Comparison of ENCODE assay signal across 19 cellular contexts in the genomic region with DNA sequence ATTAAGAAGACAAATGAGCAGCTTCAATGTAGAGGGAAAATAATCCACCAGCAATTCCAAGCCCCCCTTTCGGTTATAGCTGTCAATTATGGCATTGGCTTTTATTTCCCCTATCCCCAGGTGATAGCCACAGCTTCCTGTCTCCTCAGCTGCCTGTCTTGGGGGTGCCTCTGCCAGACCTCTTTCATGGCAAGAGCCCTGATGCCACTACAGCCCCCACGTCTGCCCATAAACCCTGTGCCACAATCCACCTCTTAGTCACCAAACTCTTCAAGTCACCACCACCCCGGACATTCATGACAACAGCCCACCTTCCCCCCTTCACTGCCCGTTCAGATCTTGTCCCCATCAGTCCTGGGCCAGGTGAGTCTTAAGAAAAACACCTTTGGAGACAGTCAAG. TPM values are rescaled to one million over a fixed set of nuclear protein-coding genes. Genes with fewer than 3 reads are reported as not detected.
A peak's percentile ranks its signal among the peaks of the same experiment; 100 is the strongest.
DNase-seq lines count a peak whose midpoint lies in the region; ATAC-seq, FAIRE-seq and TF ChIP-seq lines count a peak whose summit lies in the region.
"Had no signal": no experiment of that assay in that cellular context is flagged by ENCODE, and none has a peak within 500 bp of the region (broad histone marks: within the 10 kb centered on the region; RNA-seq: fewer than 3 reads in every experiment).

No MANE protein-coding gene starts in this region.

- ATAC-seq in CD8-positive, alpha-beta T cell = peak; percentile 26
- ATAC-seq in activated B cell treated with CpG ODN at 0.5 μM for 24 hours (ENCODE audit: low read depth) (peak; percentile 28), memory B cell (ENCODE audit: low read depth) (no peak), left lung (no peak)
- ATAC-seq: T-cell had no signal

- no peaks in the 10 kb centered on the region for H3K27me3 ChIP-seq in CD8-positive, alpha-beta T cell (ENCODE audit: insufficient read depth, low read length)
- no peaks in the 10 kb centered on the region for H3K27me3 ChIP-seq in left lung
- H3K27me3 ChIP-seq: esophagus squamous epithelium had no signal

- no peaks in the 10 kb centered on the region for H3K36me3 Mint-ChIP-seq in CD8-positive, alpha-beta T cell
- H3K36me3 Mint-ChIP-seq in activated B cell treated with CpG ODN at 0.5 μM for 24 hours (ENCODE audit: low read depth) (no peaks in the 10 kb centered on the region), memory B cell (peaks cover 5% of the 10 kb centered on the region)
- H3K36me3 Mint-ChIP-seq: T-cell had no signal

- TF ChIP-seq CTCF in CD8-positive, alpha-beta T cell (IDR thresholded peaks at IDR 0.05) = no peak
- TF ChIP-seq CTCF in activated B cell treated with CpG ODN at 0.5 μM for 24 hours (IDR thresholded peaks at IDR 0.05) = no peak
- TF ChIP-seq CTCF in left lung (IDR thresholded peaks at IDR 0.05) = no peak

- DNase-seq in NCI-H2029 (lab: John Stamatoyannopoulos, UW) = peak; percentile 43
- DNase-seq in NCI-H2029 treated with DMSO at 0.1 percent for 48 hours (lab: John Stamatoyannopoulos, UW) = no peak
- peak in 1 of 7 experiments; percentile 19 for DNase-seq in CD8-positive, alpha-beta T cell
- DNase-seq in activated B cell treated with CpG ODN at 0.5 μM for 24 hours = no peak
- DNase-seq in memory B cell (ENCODE audit: low spot score in 2 of 2) = no peak
- DNase-seq in left lung = no peak
- DNase-seq in EL = no peak
- no peak for DNase-seq in RCC 7860 (ENCODE audit: low spot score)
- DNase-seq: effector CD8-positive, alpha-beta T cell; esophagus squamous epithelium; IMR-90; NCI-H1930; SIG-M5; T-cell had no signal

- no peak overlapping the region for H3K27ac Mint-ChIP-seq in CD8-positive, alpha-beta T cell
- peak overlapping the region; percentile 13 for H3K27ac Mint-ChIP-seq in activated B cell treated with CpG ODN at 0.5 μM for 24 hours
- no peak overlapping the region for H3K27ac Mint-ChIP-seq in memory B cell
- H3K27ac Mint-ChIP-seq: T-cell had no signal

- no peaks in the 10 kb centered on the region for H3K27me3 Mint-ChIP-seq in CD8-positive, alpha-beta T cell (ENCODE audit: low read depth)
- H3K27me3 Mint-ChIP-seq in activated B cell treated with CpG ODN at 0.5 μM for 24 hours = no peaks in the 10 kb centered on the region
- peaks cover 2% of the 10 kb centered on the region for H3K27me3 Mint-ChIP-seq in memory B cell

- no peak for FAIRE-seq in RCC 7860 (lab: Jason Lieb, UNC)
- FAIRE-seq: A204.1 had no signal

- H3K4me1 Mint-ChIP-seq in CD8-positive, alpha-beta T cell (ENCODE audit: low read depth) = peaks cover 11% of the 10 kb centered on the region
- H3K4me1 Mint-ChIP-seq in activated B cell treated with CpG ODN at 0.5 μM for 24 hours (peaks cover 50% of the 10 kb centered on the region), memory B cell (peaks cover 40% of the 10 kb centered on the region)

- H3K4me3 Mint-ChIP-seq in CD8-positive, alpha-beta T cell = no peak overlapping the region
- peak overlapping the region; percentile 5 for H3K4me3 Mint-ChIP-seq in activated B cell treated with CpG ODN at 0.5 μM for 24 hours
- H3K4me3 Mint-ChIP-seq in memory B cell = peak overlapping the region; percentile 45
- H3K4me3 Mint-ChIP-seq: T-cell had no signal

- no peaks in the 10 kb centered on the region for H3K9me3 ChIP-seq in CD8-positive, alpha-beta T cell (ENCODE audit: low read length)
- H3K9me3 ChIP-seq in left lung = no peaks in the 10 kb centered on the region
- H3K9me3 ChIP-seq: esophagus squamous epithelium, prostate gland had no signal

- H3K4me3 ChIP-seq in CD8-positive, alpha-beta T cell (ENCODE audit: low read depth, low read length) = no peak overlapping the region
- no peak overlapping the region for H3K4me3 ChIP-seq in left lung
- H3K4me3 ChIP-seq: esophagus squamous epithelium, prostate gland had no signal

- POLR2A ChIA-PET in CD8-positive, alpha-beta T cell (lab: Charles Lee) = no interaction called here
- POLR2A ChIA-PET in activated B cell treated with CpG ODN at 0.5 μM for 24 hours (lab: Charles Lee) = interaction anchor here (0.8 to 0.9 kb wide), 2 partner anchors 9 kb away, joined by 3 read pairs; no protein-coding TSS in a partner anchor

- peaks cover 9% of the 10 kb centered on the region for H3K4me1 ChIP-seq in CD8-positive, alpha-beta T cell (ENCODE audit: insufficient read depth, low read length)
- no peaks in the 10 kb centered on the region for H3K4me1 ChIP-seq in left lung
- H3K4me1 ChIP-seq: esophagus squamous epithelium, prostate gland had no signal

- H3K36me3 ChIP-seq in CD8-positive, alpha-beta T cell (ENCODE audit: insufficient read depth, low read length) = no peaks in the 10 kb centered on the region
- no peaks in the 10 kb centered on the region for H3K36me3 ChIP-seq in left lung
- H3K36me3 ChIP-seq: esophagus squamous epithelium, prostate gland had no signal

- CTCF ChIA-PET in CD8-positive, alpha-beta T cell (lab: Charles Lee) = no interaction called here
- CTCF ChIA-PET in activated B cell treated with CpG ODN at 0.5 μM for 24 hours (lab: Charles Lee) = no interaction called here

- H3K27ac ChIP-seq in CD8-positive, alpha-beta T cell (ENCODE audit: low read depth, low read length) = no peak overlapping the region
- H3K27ac ChIP-seq in left lung = no peak overlapping the region
- H3K27ac ChIP-seq: esophagus squamous epithelium, HL-60, prostate gland, VCaP had no signal

- no peaks in the 10 kb centered on the region for H3K9me3 Mint-ChIP-seq in CD8-positive, alpha-beta T cell
- H3K9me3 Mint-ChIP-seq in activated B cell treated with CpG ODN at 0.5 μM for 24 hours = peaks cover 4% of the 10 kb centered on the region
- H3K9me3 Mint-ChIP-seq in memory B cell = peaks cover 1% of the 10 kb centered on the region
- H3K9me3 Mint-ChIP-seq: T-cell had no signal

- intact Hi-C loops in CD8-positive, alpha-beta T cell (cut with DNase I, micrococcal nuclease) = no loop called here
- intact Hi-C loops in activated B cell treated with CpG ODN at 0.5 μM for 24 hours (cut with micrococcal nuclease) (loop anchor here (5.0 kb wide), 2 partner anchors 46 to 694 kb away; partner anchors contain the start of gene HS3ST1), left lung (cut with DNase I) (no loop called here)

RNA-seq across cellular contexts. Expression of gene CLNK, which starts 48.4 kb away (rescaled TPM):
- total RNA-seq in CD8-positive, alpha-beta T cell = not detected
- 0.37 and 0.58 TPM in 2 replicates for total RNA-seq in activated B cell treated with CpG ODN at 0.5 μM for 24 hours
- under 1 TPM; 0.13 to 0.15 TPM for total RNA-seq in left lung
- total RNA-seq: chondrocyte, IMR-90, prostate gland had no signal

Comparison
In these comparisons a context has a peak if more than half of its experiments do, and no peak if none do; other contexts are left out.
1. ATAC-seq: peak in CD8-positive, alpha-beta T cell (single experiment) and activated B cell treated with CpG ODN at 0.5 μM for 24 hours (single experiment); none in memory B cell (single experiment) and left lung (single experiment).